In the genomic region with DNA sequence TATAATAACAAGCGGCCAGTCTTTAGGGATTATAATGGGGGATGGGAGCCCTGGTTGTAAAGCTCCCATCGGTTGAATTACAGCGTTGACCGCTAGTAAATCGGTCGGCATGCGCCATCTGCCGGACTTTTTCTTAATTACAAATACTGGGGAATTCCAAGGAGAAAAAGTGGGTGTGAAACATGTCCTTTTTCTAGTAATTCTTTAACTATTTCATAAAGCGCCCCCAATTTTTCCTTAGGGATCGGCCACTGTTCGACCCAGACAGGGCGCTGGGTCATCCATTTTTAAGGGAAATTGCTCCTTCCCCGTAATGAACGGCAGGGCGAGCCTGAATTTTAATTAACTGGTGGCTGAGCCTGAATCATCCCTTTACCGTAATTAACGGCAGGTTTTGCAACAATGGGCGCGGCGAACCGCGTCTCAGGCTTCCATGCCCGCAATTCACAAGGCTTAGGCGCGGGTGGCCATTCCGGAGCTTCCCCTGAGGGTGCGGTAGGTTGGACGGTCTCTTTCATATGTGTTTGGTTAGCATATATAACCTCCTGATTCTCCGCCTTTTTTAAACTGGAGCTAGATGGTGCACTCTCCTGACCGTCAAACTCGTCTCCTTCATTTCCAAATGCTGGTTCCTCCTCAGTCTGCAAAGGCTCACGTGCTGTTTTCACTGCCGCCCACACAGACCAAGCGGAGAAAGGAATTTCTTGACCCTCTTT, we compare ENCODE assay signal across 8 cellular contexts. TPM values are rescaled to one million over a fixed set of nuclear protein-coding genes. Genes with fewer than 3 reads are reported as not detected.
DNase-seq lines count a peak whose midpoint lies in the region; ATAC-seq, FAIRE-seq and TF ChIP-seq lines count a peak whose summit lies in the region.

No MANE protein-coding gene starts in this region.

- H3K27ac ChIP-seq in A549 (no peak overlapping the region), GM23248 (no peak overlapping the region)

- TF ChIP-seq RAD21 in A549 (conservative IDR thresholded peaks at IDR 0.05 in 1 of 2, IDR thresholded peaks at IDR 0.05 in 1 of 2) = peak; percentile 68 to 75

- H3K27me3 Mint-ChIP-seq in dendritic cell treated with granulocyte-macrophage colony-stimulating factor and Interleukin-4, amounts not matched to agents 40 ng/mL and 50 ng/mL, for 4 days = peaks cover 3% of the 10 kb centered on the region

- peak; percentile 60 for TF ChIP-seq CTCF in A549 (IDR thresholded peaks at IDR 0.05)

- ATAC-seq in A549 = peak; percentile 77 to 83

- in situ Hi-C loops in GM23248 (cut with MboI) = loop anchor here (10.0 to 25.0 kb wide), 2 partner anchors 235 to 437 kb away; no protein-coding TSS in a partner anchor

- no peak for FAIRE-seq in A549 (lab: Jason Lieb, UNC)

- no peaks in the 10 kb centered on the region for H4K20me1 ChIP-seq in GM23248 (ENCODE audit: insufficient read depth)

- TF ChIP-seq EP300 in A549 (IDR thresholded peaks at IDR 0.05) = no peak

- POLR2A ChIA-PET in A549 (lab: Yijun Ruan, JAX) = interaction anchor here (0.6 to 1.7 kb wide), 3 partner anchors 83 to 231 kb away, joined by 3 to 4 read pairs (median 4); partner anchors contain the start of gene TRAPPC5

- H3K9me3 ChIP-seq in A549 = peaks cover 11% of the 10 kb centered on the region
- no peaks in the 10 kb centered on the region for H3K9me3 ChIP-seq in GM23248 (ENCODE audit: low read depth)

- H3K4me3 ChIP-seq in A549 (peak overlapping the region; percentile 24; the same call in 1 of the 3 replicates), GM23248 (peak overlapping the region; percentile 62)

- WGBS in A549 (ENCODE audit: missing lambda C conversion rate) = 4% methylated on average over 33 of the region's 34 CpGs
- WGBS in GM23248 (ENCODE audit: low coverage in 1 of 2, low lambda C conversion rate in 2 of 2, missing lambda C conversion rate in 2 of 2), 2 experiments = 1 to 3% methylated on average over 33 to 34 of the region's 34 CpGs

- H3K9me2 ChIP-seq in GM23248 (ENCODE audit: insufficient read depth) = no peaks in the 10 kb centered on the region

- peak; percentile 45 to 67 for DNase-seq in A549 (ENCODE audit: low read depth in 1 of 2, low spot score in 1 of 2)
- peak; percentile 87 for DNase-seq in GM23248
- peak; percentile 54 for DNase-seq in NCI-H226
- DNase-seq in activated CD4-positive, alpha-beta T cell treated with anti-CD3 and anti-CD28 coated beads for 4 hours = peak; percentile 66 to 71
- DNase-seq in left kidney (ENCODE audit: low read depth, low spot score) = peak; percentile 92
- peak; percentile 46 for DNase-seq in stimulated activated CD4-positive, alpha-beta T cell treated with anti-CD3 and anti-CD28 coated beads, Interleukin-1b, Interleukin-23, amount 100 ng/mL, for 48 hours
- DNase-seq in NCI-H187 (lab: John Stamatoyannopoulos, UW) = no peak

- H3K79me2 ChIP-seq in GM23248 (ENCODE audit: insufficient read depth) = no peaks in the 10 kb centered on the region

- H3K4me2 ChIP-seq in A549 (peak overlapping the region; percentile 75), GM23248 (ENCODE audit: unreplicated experiment) (peak overlapping the region; percentile 69)

- H3K36me3 ChIP-seq in GM23248 (ENCODE audit: low read depth) = no peaks in the 10 kb centered on the region

- peak overlapping the region; percentile 67 for H3K4me3 Mint-ChIP-seq in dendritic cell treated with granulocyte-macrophage colony-stimulating factor and Interleukin-4, amounts not matched to agents 40 ng/mL and 50 ng/mL, for 4 days

- H2AFZ ChIP-seq in GM23248 = peak overlapping the region; percentile 60

- H3K4me1 Mint-ChIP-seq in dendritic cell treated with granulocyte-macrophage colony-stimulating factor and Interleukin-4, amounts not matched to agents 40 ng/mL and 50 ng/mL, for 4 days (ENCODE audit: low read depth) = peaks cover 12% of the 10 kb centered on the region

- H3K9me3 Mint-ChIP-seq in dendritic cell treated with granulocyte-macrophage colony-stimulating factor and Interleukin-4, amounts not matched to agents 40 ng/mL and 50 ng/mL, for 4 days = no peaks in the 10 kb centered on the region

- intact Hi-C loops in dendritic cell treated with granulocyte-macrophage colony-stimulating factor and Interleukin-4, amounts not matched to agents 40 ng/mL and 50 ng/mL, for 4 days (cut with micrococcal nuclease) = loop anchor here (1.0 to 5.0 kb wide), 3 partner anchors 51 to 232 kb away; no protein-coding TSS in a partner anchor

- no peak for TF ChIP-seq POLR2A in A549 (IDR thresholded peaks at IDR 0.05; ENCODE audit: low read length)

- H3K9ac ChIP-seq in GM23248 = no peak overlapping the region

- peaks cover 6% of the 10 kb centered on the region for H3K36me3 Mint-ChIP-seq in dendritic cell treated with granulocyte-macrophage colony-stimulating factor and Interleukin-4, amounts not matched to agents 40 ng/mL and 50 ng/mL, for 4 days (ENCODE audit: low read depth)

- peak overlapping the region; percentile 78 for H3K27ac Mint-ChIP-seq in dendritic cell treated with granulocyte-macrophage colony-stimulating factor and Interleukin-4, amounts not matched to agents 40 ng/mL and 50 ng/mL, for 4 days

- CTCF ChIA-PET in A549 (lab: Yijun Ruan, JAX) = interaction anchor here (0.6 to 5.7 kb wide), 46 partner anchors 8 to 697 kb away, joined by 3 to 60 read pairs (median 4); partner anchors contain the start of genes CD209, PCP2 and TRAPPC5

- H3K27me3 ChIP-seq in GM23248 (replicated peaks; ENCODE audit: insufficient read depth) = peaks cover 27% of the 10 kb centered on the region

- no peaks in the 10 kb centered on the region for H3F3A ChIP-seq in GM23248 (ENCODE audit: insufficient read depth)

- H3K4me1 ChIP-seq in A549 (no peaks in the 10 kb centered on the region), GM23248 (ENCODE audit: insufficient read depth) (0 out of 2 replicates have a peak, but pooled peaks cover 3% of the 10 kb centered on the region)

TF ChIP-seq in A549, 52 proteins besides CTCF, POLR2A, EP300 and RAD21:
- TF ChIP-seq NPAS2 (CRISPR knock-in tag; IDR thresholded peaks at IDR 0.05; ENCODE audit: borderline replicate concordance) = no peak
- TF ChIP-seq, protein P1, sequence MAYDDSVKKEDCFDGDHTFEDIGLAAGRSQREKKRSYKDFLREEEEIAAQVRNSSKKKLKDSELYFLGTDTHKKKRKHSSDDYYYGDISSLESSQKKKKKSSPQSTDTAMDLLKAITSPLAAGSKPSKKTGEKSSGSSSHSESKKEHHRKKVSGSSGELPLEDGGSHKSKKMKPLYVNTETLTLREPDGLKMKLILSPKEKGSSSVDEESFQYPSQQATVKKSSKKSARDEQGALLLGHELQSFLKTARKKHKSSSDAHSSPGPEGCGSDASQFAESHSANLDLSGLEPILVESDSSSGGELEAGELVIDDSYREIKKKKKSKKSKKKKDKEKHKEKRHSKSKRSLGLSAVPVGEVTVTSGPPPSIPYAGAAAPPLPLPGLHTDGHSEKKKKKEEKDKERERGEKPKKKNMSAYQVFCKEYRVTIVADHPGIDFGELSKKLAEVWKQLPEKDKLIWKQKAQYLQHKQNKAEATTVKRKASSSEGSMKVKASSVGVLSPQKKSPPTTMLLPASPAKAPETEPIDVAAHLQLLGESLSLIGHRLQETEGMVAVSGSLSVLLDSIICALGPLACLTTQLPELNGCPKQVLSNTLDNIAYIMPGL (CRISPR knock-in tag; IDR thresholded peaks at IDR 0.05; ENCODE audit: borderline replicate concordance) = no peak
- TF ChIP-seq SMC3 (IDR thresholded peaks at IDR 0.05) = peak; percentile 70
- TF ChIP-seq RARB (CRISPR knock-in tag; IDR thresholded peaks at IDR 0.05) = no peak
- TF ChIP-seq NFE2L2 (conservative IDR thresholded peaks at IDR 0.05; ENCODE audit: low read length) = no peak

RNA-seq across cellular contexts. Expression of gene EVI5L, which starts 30.2 kb away (rescaled TPM):
- polyA plus RNA-seq in A549 (2011; rRNA removed) = 1.1 and 1.2 TPM in 2 replicates
- polyA plus RNA-seq in A549 (2012; cell fraction: cytosol; rRNA removed) = 1.5 and 2.1 TPM in 2 replicates
- 2.5 and 2.6 TPM in 2 replicates for polyA plus RNA-seq in A549 (2012; cell fraction: nucleus; rRNA removed)
- 1.2 to 2.3 TPM (median 1.8 TPM) in 3 replicates for polyA plus RNA-seq in A549 (2017; fragmentation: RNase III; extraction: RNeasy Plus Mini Kit Qiagen cat#74134 plus additional on column Dnase treatment)
- polyA minus RNA-seq in A549 (2011; rRNA and poly(A)+ RNA removed) = 0.83 and 3.3 TPM in 2 replicates
- total RNA-seq in GM23248 (2014; rRNA removed; shearing (Covaris generic)) = 24.3 and 26.8 TPM in 2 replicates
- polyA plus RNA-seq in GM23248 (2016; fragmentation: Nextera tagmentation; extraction: Ambion mirVana) = 6.9 and 8.4 TPM in 2 replicates

RNA-seq across cellular contexts. Expression of gene CLEC4M, which starts 36.8 kb away (rescaled TPM):
- polyA plus RNA-seq in A549 (2011; rRNA removed) (not detected in 2 replicates), A549 (2017; fragmentation: RNase III; extraction: RNeasy Plus Mini Kit Qiagen cat#74134 plus additional on column Dnase treatment) (not detected in 3 replicates), GM23248 (2016; fragmentation: Nextera tagmentation; extraction: Ambion mirVana) (not detected in 2 replicates)
- not detected in 2 replicates for polyA plus RNA-seq in A549 (2012; cell fraction: cytosol; rRNA removed)
- polyA plus RNA-seq in A549 (2012; cell fraction: nucleus; rRNA removed) = not detected in 2 replicates
- not detected in 2 replicates for polyA minus RNA-seq in A549 (2011; rRNA and poly(A)+ RNA removed)
- not detected in 2 replicates for total RNA-seq in GM23248 (2014; rRNA removed; shearing (Covaris generic))

RNA-seq across cellular contexts. Expression of gene CD209, which starts 52.5 kb away (rescaled TPM):
- polyA plus RNA-seq in A549 (2011; rRNA removed) = not detected in 2 replicates
- not detected in 2 replicates for polyA plus RNA-seq in A549 (2012; cell fraction: cytosol; rRNA removed)
- not detected in 2 replicates for polyA plus RNA-seq in A549 (2012; cell fraction: nucleus; rRNA removed)
- polyA plus RNA-seq in A549 (2017; fragmentation: RNase III; extraction: RNeasy Plus Mini Kit Qiagen cat#74134 plus additional on column Dnase treatment) = not detected in 3 replicates
- polyA minus RNA-seq in A549 (2011; rRNA and poly(A)+ RNA removed) = not detected in 2 replicates
- total RNA-seq in GM23248 (2014; rRNA removed; shearing (Covaris generic)) = not detected in 2 replicates
- polyA plus RNA-seq in GM23248 (2016; fragmentation: Nextera tagmentation; extraction: Ambion mirVana) = not detected in 2 replicates

Comparison
In these comparisons a context has a peak if more than half of its experiments do, and no peak if none do; other contexts are left out.
1. DNase-seq: peak in A549 (2 of 2), GM23248 (single experiment), NCI-H226 (single experiment), activated CD4-positive, alpha-beta T cell treated with anti-CD3 and anti-CD28 coated beads for 4 hours (2 of 2), left kidney (single experiment) and stimulated activated CD4-positive, alpha-beta T cell treated with anti-CD3 and anti-CD28 coated beads, Interleukin-1b, Interleukin-23, amount 100 ng/mL, for 48 hours (single experiment); none in NCI-H187 (0 of 2).